ENCODE assay signal across 7 cellular contexts in genomic region chr4:73981175-73981574, GRCh38. TPM values are rescaled to one million over a fixed set of nuclear protein-coding genes. Genes with fewer than 3 reads are reported as not detected.
"Had no signal": no experiment of that assay in that cellular context is flagged by ENCODE, and none has a peak within 500 bp of the region (broad histone marks: within the 10 kb centered on the region; RNA-seq: fewer than 3 reads in every experiment).

No MANE protein-coding gene starts in this region.

RNA-seq across cellular contexts. Expression of gene PF4, which starts 0.7 kb away (rescaled TPM):
- total RNA-seq: activated CD4-positive, alpha-beta T cell treated with anti-CD3 and anti-CD28 coated beads for 36 hours; activated CD4-positive, alpha-beta T cell treated with anti-CD3 and anti-CD28 coated beads, Interleukin-2, amount 10 ng/mL, durations not matched to agents 7 days and 5 days; activated CD8-positive, alpha-beta T cell treated with anti-CD3 and anti-CD28 coated beads, Interleukin-2, amount 10 ng/mL, durations not matched to agents 7 days and 5 days; activated naive CD8-positive, alpha-beta T cell treated with anti-CD3 and anti-CD28 coated beads, Interleukin-2, amount 10 ng/mL, durations not matched to agents 7 days and 5 days; activated T-helper 2 cell treated with anti-CD3 and anti-CD28 coated beads, Interferon-gamma antibody, Interleukin-2, Interleukin-4, amounts not matched to agents 10 μg/mL and 5 μg/mL and 100 μg/mL, durations not matched to agents 14 hours and 24 hours and 36 hours; Peyer's patch; SJSA1 had no signal

RNA-seq across cellular contexts. Expression of gene PPBP, which starts 6.8 kb away (rescaled TPM):
- total RNA-seq: activated CD4-positive, alpha-beta T cell treated with anti-CD3 and anti-CD28 coated beads for 36 hours; activated CD4-positive, alpha-beta T cell treated with anti-CD3 and anti-CD28 coated beads, Interleukin-2, amount 10 ng/mL, durations not matched to agents 7 days and 5 days; activated CD8-positive, alpha-beta T cell treated with anti-CD3 and anti-CD28 coated beads, Interleukin-2, amount 10 ng/mL, durations not matched to agents 7 days and 5 days; activated naive CD8-positive, alpha-beta T cell treated with anti-CD3 and anti-CD28 coated beads, Interleukin-2, amount 10 ng/mL, durations not matched to agents 7 days and 5 days; activated T-helper 2 cell treated with anti-CD3 and anti-CD28 coated beads, Interferon-gamma antibody, Interleukin-2, Interleukin-4, amounts not matched to agents 10 μg/mL and 5 μg/mL and 100 μg/mL, durations not matched to agents 14 hours and 24 hours and 36 hours; Peyer's patch; SJSA1 had no signal

RNA-seq across cellular contexts. Expression of gene CXCL5, which starts 17.3 kb away (rescaled TPM):
- total RNA-seq: activated CD4-positive, alpha-beta T cell treated with anti-CD3 and anti-CD28 coated beads for 36 hours; activated CD4-positive, alpha-beta T cell treated with anti-CD3 and anti-CD28 coated beads, Interleukin-2, amount 10 ng/mL, durations not matched to agents 7 days and 5 days; activated CD8-positive, alpha-beta T cell treated with anti-CD3 and anti-CD28 coated beads, Interleukin-2, amount 10 ng/mL, durations not matched to agents 7 days and 5 days; activated naive CD8-positive, alpha-beta T cell treated with anti-CD3 and anti-CD28 coated beads, Interleukin-2, amount 10 ng/mL, durations not matched to agents 7 days and 5 days; activated T-helper 2 cell treated with anti-CD3 and anti-CD28 coated beads, Interferon-gamma antibody, Interleukin-2, Interleukin-4, amounts not matched to agents 10 μg/mL and 5 μg/mL and 100 μg/mL, durations not matched to agents 14 hours and 24 hours and 36 hours; Peyer's patch; SJSA1 had no signal

RNA-seq across cellular contexts. Expression of gene CXCL3, which starts 57.3 kb away (rescaled TPM):
- total RNA-seq: activated CD4-positive, alpha-beta T cell treated with anti-CD3 and anti-CD28 coated beads for 36 hours; activated CD4-positive, alpha-beta T cell treated with anti-CD3 and anti-CD28 coated beads, Interleukin-2, amount 10 ng/mL, durations not matched to agents 7 days and 5 days; activated CD8-positive, alpha-beta T cell treated with anti-CD3 and anti-CD28 coated beads, Interleukin-2, amount 10 ng/mL, durations not matched to agents 7 days and 5 days had no signal
